17 cellular contexts compared by ENCODE assay signal in genomic region chr10:60207894-60208293, GRCh38.
"Had no signal": no experiment of that assay in that cellular context is flagged by ENCODE, and none has a peak within 500 bp of the region (broad histone marks: within the 10 kb centered on the region; RNA-seq: fewer than 3 reads in every experiment).

No MANE protein-coding gene starts in this region.

- H3K27me3 ChIP-seq: gastrocnemius medialis, neutrophil, pancreas, right atrium auricular region, sigmoid colon, stomach, thyroid gland had no signal

- H3K9me3 ChIP-seq: gastrocnemius medialis, neutrophil, pancreas, right atrium auricular region, sigmoid colon, thyroid gland had no signal

- H3K36me3 ChIP-seq: gastrocnemius medialis, neutrophil, pancreas, sigmoid colon, stomach, thyroid gland had no signal

- H3K27ac ChIP-seq: epithelial cell of prostate, gastrocnemius medialis, neutrophil, pancreas, right atrium auricular region, sigmoid colon, stomach, thyroid gland had no signal

- H3K4me3 ChIP-seq: gastrocnemius medialis, lung, pancreas, right atrium auricular region, sigmoid colon, stomach, thyroid gland had no signal

- H3K4me1 ChIP-seq: pancreas, stomach, thyroid gland had no signal

- DNase-seq: effector CD8-positive, alpha-beta T cell; endodermal cell; head of caudate nucleus; natural killer cell; pancreas; sigmoid colon; stimulated activated CD4-positive, alpha-beta T cell treated with anti-CD3 and anti-CD28 coated beads, Interleukin-2, amount 100 ng/mL, for 24 hours; stimulated activated CD4-positive, alpha-beta T cell treated with anti-CD3 and anti-CD28 coated beads, Interleukin-4, amount 100 ng/mL, for 24 hours; stimulated activated naive CD4-positive, alpha-beta T cell treated with Interleukin-2 at 50 U/mL for 16 hours; stomach; thyroid gland had no signal

- ATAC-seq: stimulated activated effector memory CD8-positive, alpha-beta T cell treated with anti-CD3 and anti-CD28 coated beads, Interleukin-12 subunit alpha, Interleukin-12 subunit beta, amount 100 ng/mL, for 72 hours had no signal
